1 cellular context compared by ENCODE assay signal in genomic region chr2:207110730-207111129, GRCh38.
TF ChIP-seq lines count a peak whose summit lies in the region.

No MANE protein-coding gene starts in this region.

TF ChIP-seq in GM23338, 12 proteins besides CTCF, POLR2A, EP300 and RAD21 (continued from another document):
- TF ChIP-seq, protein P1, sequence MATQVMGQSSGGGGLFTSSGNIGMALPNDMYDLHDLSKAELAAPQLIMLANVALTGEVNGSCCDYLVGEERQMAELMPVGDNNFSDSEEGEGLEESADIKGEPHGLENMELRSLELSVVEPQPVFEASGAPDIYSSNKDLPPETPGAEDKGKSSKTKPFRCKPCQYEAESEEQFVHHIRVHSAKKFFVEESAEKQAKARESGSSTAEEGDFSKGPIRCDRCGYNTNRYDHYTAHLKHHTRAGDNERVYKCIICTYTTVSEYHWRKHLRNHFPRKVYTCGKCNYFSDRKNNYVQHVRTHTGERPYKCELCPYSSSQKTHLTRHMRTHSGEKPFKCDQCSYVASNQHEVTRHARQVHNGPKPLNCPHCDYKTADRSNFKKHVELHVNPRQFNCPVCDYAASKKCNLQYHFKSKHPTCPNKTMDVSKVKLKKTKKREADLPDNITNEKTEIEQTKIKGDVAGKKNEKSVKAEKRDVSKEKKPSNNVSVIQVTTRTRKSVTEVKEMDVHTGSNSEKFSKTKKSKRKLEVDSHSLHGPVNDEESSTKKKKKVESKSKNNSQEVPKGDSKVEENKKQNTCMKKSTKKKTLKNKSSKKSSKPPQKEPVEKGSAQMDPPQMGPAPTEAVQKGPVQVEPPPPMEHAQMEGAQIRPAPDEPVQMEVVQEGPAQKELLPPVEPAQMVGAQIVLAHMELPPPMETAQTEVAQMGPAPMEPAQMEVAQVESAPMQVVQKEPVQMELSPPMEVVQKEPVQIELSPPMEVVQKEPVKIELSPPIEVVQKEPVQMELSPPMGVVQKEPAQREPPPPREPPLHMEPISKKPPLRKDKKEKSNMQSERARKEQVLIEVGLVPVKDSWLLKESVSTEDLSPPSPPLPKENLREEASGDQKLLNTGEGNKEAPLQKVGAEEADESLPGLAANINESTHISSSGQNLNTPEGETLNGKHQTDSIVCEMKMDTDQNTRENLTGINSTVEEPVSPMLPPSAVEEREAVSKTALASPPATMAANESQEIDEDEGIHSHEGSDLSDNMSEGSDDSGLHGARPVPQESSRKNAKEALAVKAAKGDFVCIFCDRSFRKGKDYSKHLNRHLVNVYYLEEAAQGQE (IDR thresholded peaks at IDR 0.05; ENCODE audit: unreplicated experiment), result no peak
- TF ChIP-seq ZNF114 (CRISPR knock-in tag; IDR thresholded peaks at IDR 0.05) (no peak), EZH2phosphoT487 (IDR thresholded peaks at IDR 0.05; ENCODE audit: unreplicated experiment) (no peak), NANOG (IDR thresholded peaks at IDR 0.05; ENCODE audit: borderline replicate concordance) (no peak), STAT1 (IDR thresholded peaks at IDR 0.05; ENCODE audit: unreplicated experiment) (no peak), CREB1 (CRISPR knock-in tag; IDR thresholded peaks at IDR 0.05; ENCODE audit: low read depth) (no peak), POLR2AphosphoS5 (IDR thresholded peaks at IDR 0.05; ENCODE audit: low read depth) (no peak)
